In genomic region chr21:34693192-34693810, GRCh38 we compare ENCODE assay signal across 7 cellular contexts. TPM values are rescaled to one million over a fixed set of nuclear protein-coding genes. Genes with fewer than 3 reads are reported as not detected.
A peak's percentile ranks its signal among the peaks of the same experiment; 100 is the strongest.
DNase-seq lines count a peak whose midpoint lies in the region; ATAC-seq, FAIRE-seq and TF ChIP-seq lines count a peak whose summit lies in the region.

No MANE protein-coding gene starts in this region.

- TF ChIP-seq CTCF in PC-3 (conservative IDR thresholded peaks at IDR 0.05; ENCODE audit: low read depth, low read length) (peak; percentile 93), astrocyte (IDR thresholded peaks at IDR 0.05; ENCODE audit: insufficient read depth, low read depth, low read length) (peak; percentile 98)

- H3K9me3 Mint-ChIP-seq in astrocyte (ENCODE audit: unreplicated experiment) = peaks cover 6% of the 10 kb centered on the region

- peaks cover 13% of the 10 kb centered on the region for H3K27me3 Mint-ChIP-seq in astrocyte (ENCODE audit: low read depth, unreplicated experiment)

- peak; percentile 65 for ATAC-seq in PC-3
- ATAC-seq in HG03565 (IDR thresholded peaks at IDR 0.05; ENCODE audit: unreplicated experiment) = no peak

- no peak overlapping the region for H3K4me3 ChIP-seq in PC-3 (ENCODE audit: low read length)
- no peak overlapping the region for H3K4me3 ChIP-seq in astrocyte (ENCODE audit: insufficient read depth, low read depth, low read length)

- BruUV-seq in PC-3 (replicated peaks; lab: Mats Ljungman, UMichigan) = no TSS peak

- peaks cover 11% of the 10 kb centered on the region for H3K4me1 Mint-ChIP-seq in astrocyte (ENCODE audit: low read depth, unreplicated experiment)

- CTCF ChIA-PET in PC-3 (lab: Charles Lee) = interaction anchor here (0.6 to 1.1 kb wide), 6 partner anchors 50 to 1286 kb away, joined by 3 to 5 read pairs (median 4); no protein-coding TSS in a partner anchor

- H3K4me2 ChIP-seq in PC-3 (ENCODE audit: low read length) (peak overlapping the region; percentile 14; the same call in 1 of the 2 replicates), astrocyte (ENCODE audit: low read length) (no peak overlapping the region)

- no peak for FAIRE-seq in astrocyte (lab: Jason Lieb, UNC)

- H3K9ac ChIP-seq in PC-3 (ENCODE audit: low read length) = no peak overlapping the region
- H3K9ac ChIP-seq in astrocyte (ENCODE audit: low read length) = no peak overlapping the region

- H3K9me3 ChIP-seq in PC-3 (ENCODE audit: low read length) = no peaks in the 10 kb centered on the region
- H3K9me3 ChIP-seq in astrocyte (ENCODE audit: insufficient read depth, low read depth, low read length) = no peaks in the 10 kb centered on the region

- H3K36me3 ChIP-seq in PC-3 (ENCODE audit: low read depth, low read length) (no peaks in the 10 kb centered on the region), astrocyte (ENCODE audit: insufficient read depth, low read length) (no peaks in the 10 kb centered on the region)

- no peak overlapping the region for H3K27ac Mint-ChIP-seq in astrocyte (ENCODE audit: unreplicated experiment)

- no peaks in the 10 kb centered on the region for H3K9me2 ChIP-seq in PC-3 (replicated peaks; ENCODE audit: low read length)

- intact Hi-C loops in PC-3 (cut with micrococcal nuclease) = loop anchor here (1.0 to 5.0 kb wide), 7 partner anchors 52 to 1335 kb away; no protein-coding TSS in a partner anchor

- in situ Hi-C loops in KBM-7 (cut with MboI; ENCODE audit: low pct_unique_long_range_greater_than_20kb, low sequenced_read_pairs) = no loop called here

- POLR2A ChIA-PET in PC-3 (lab: Charles Lee; ENCODE audit: unreplicated experiment) = no interaction called here

- no peak overlapping the region for H3K27ac ChIP-seq in PC-3 (ENCODE audit: low read length)
- H3K27ac ChIP-seq in astrocyte (ENCODE audit: low read depth, low read length) = no peak overlapping the region

- no peaks in the 10 kb centered on the region for H3K27me3 ChIP-seq in PC-3 (ENCODE audit: low read length)
- peaks cover 36% of the 10 kb centered on the region for H3K27me3 ChIP-seq in astrocyte (ENCODE audit: insufficient read depth, low read length)

- no peaks in the 10 kb centered on the region for H3K36me3 Mint-ChIP-seq in astrocyte (ENCODE audit: low read depth, unreplicated experiment)

- peak; percentile 72 for DNase-seq in EL
- DNase-seq in KBM-7 = peak; percentile 70
- peak; percentile 83 for DNase-seq in PC-3
- DNase-seq in astrocyte (ENCODE audit: low read depth) = peak; percentile 63
- DNase-seq in iPS-NIHi11 (ENCODE audit: low spot score) = peak; percentile 73
- peak; percentile 40 to 56 for DNase-seq in stimulated activated CD4-positive, alpha-beta T cell treated with anti-CD3 and anti-CD28 coated beads, Interleukin-2, amount 100 ng/mL, for 24 hours

- no peak overlapping the region for H3K4me3 Mint-ChIP-seq in astrocyte (ENCODE audit: unreplicated experiment)

- H3K4me1 ChIP-seq in PC-3 (ENCODE audit: insufficient read depth, low read length) = peaks cover 38% of the 10 kb centered on the region
- H3K4me1 ChIP-seq in astrocyte (ENCODE audit: insufficient read depth, low read length) = no peaks in the 10 kb centered on the region

- H3K79me2 ChIP-seq in PC-3 (ENCODE audit: low read length) (no peaks in the 10 kb centered on the region), astrocyte (ENCODE audit: insufficient read depth, low read length) (no peaks in the 10 kb centered on the region)

- H2AFZ ChIP-seq in PC-3 (ENCODE audit: low read length) (peak overlapping the region; percentile 47), astrocyte (ENCODE audit: low read depth, low read length) (no peak overlapping the region)

- H4K20me1 ChIP-seq in PC-3 (ENCODE audit: low read length) (no peaks in the 10 kb centered on the region), astrocyte (ENCODE audit: insufficient read depth, low read length) (no peaks in the 10 kb centered on the region)

- no peaks in the 10 kb centered on the region for H3F3A ChIP-seq in PC-3 (ENCODE audit: low read length, unreplicated experiment)

RNA-seq across cellular contexts. Expression of gene CLIC6, which starts 24.5 kb away (rescaled TPM):
- total RNA-seq in PC-3 (2014; rRNA removed) (not detected in 2 replicates), astrocyte (0.22 and 0.30 TPM in 2 replicates)
